21 cellular contexts compared by ENCODE assay signal in the genomic region with DNA sequence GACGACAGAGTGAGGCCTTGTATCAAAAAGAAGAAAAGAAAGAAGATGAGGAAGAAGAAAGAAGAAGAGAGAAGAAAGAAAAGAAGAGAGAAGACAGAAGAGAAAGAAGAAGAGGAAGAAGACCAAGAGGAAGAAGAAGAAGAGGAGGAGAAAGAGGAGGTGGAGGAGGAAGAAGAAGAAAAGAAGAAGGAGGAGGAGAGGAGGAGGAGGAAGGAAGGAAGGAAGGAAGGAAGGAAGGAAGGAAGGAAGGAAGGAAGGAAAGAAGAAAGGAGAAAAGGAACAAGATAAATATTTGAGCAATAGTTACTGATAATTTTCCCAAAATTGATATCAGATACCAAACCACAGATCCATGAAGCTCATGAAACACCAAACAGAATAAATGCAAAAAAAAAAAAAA.
"Had no signal": no experiment of that assay in that cellular context is flagged by ENCODE, and none has a peak within 500 bp of the region (broad histone marks: within the 10 kb centered on the region; RNA-seq: fewer than 3 reads in every experiment).

No MANE protein-coding gene starts in this region.

- H3K4me3 Mint-ChIP-seq: immature natural killer cell; naive thymus-derived CD8-positive, alpha-beta T cell; nephron progenitor cell had no signal

- H3K4me1 Mint-ChIP-seq: immature natural killer cell had no signal

- H3K36me3 Mint-ChIP-seq: immature natural killer cell had no signal

- ATAC-seq: left colon; naive thymus-derived CD8-positive, alpha-beta T cell; sciatic nerve had no signal

- DNase-seq: dorsolateral prefrontal cortex; effector CD4-positive, alpha-beta T cell; hypothalamus; immature natural killer cell; islet precursor cell; kidney glomerular epithelial cell; left colon; left ventricle myocardium inferior; naive thymus-derived CD8-positive, alpha-beta T cell; nephron progenitor cell; nucleus accumbens; stimulated activated CD4-positive, alpha-beta T cell treated with anti-CD3 and anti-CD28 coated beads, Interleukin-12 subunit alpha, Interleukin-12 subunit beta, amount 100 ng/mL, for 4 hours; stimulated activated CD4-positive, alpha-beta T cell treated with anti-CD3 and anti-CD28 coated beads, Interleukin-1b, Interleukin-23, amount 100 ng/mL, for 48 hours; stimulated activated CD4-positive, alpha-beta T cell treated with anti-CD3 and anti-CD28 coated beads, Interleukin-4, amount 100 ng/mL, for 1 hour; stimulated activated CD8-positive, alpha-beta memory T cell treated with anti-CD3 and anti-CD28 coated beads, Interleukin-4, amount 100 ng/mL, for 48 hours; stimulated activated naive CD4-positive, alpha-beta T cell; substantia nigra; testis; tibial artery; upper lobe of left lung had no signal

- H3K27ac Mint-ChIP-seq: immature natural killer cell, nephron progenitor cell had no signal
